22 cellular contexts compared by ENCODE assay signal in the genomic region with DNA sequence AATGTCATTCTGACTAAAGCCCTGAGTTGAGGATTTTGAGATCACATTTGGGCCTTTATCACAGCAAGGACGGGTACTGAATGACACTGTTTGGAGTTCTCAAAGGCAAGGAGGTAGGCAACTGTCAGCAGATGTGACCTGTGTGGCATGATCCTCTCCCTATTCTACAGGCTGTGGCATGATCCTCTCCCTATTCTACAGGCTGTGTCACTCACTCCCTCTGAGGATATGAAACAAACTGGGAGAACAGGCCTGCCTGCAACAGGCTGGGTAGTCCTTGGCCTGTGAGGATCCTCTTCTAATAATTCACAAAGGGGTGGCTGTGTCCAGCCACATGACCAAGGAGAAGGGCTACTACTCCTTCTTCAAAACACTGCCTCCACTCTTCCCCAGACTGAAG. TPM values are rescaled to one million over a fixed set of nuclear protein-coding genes. Genes with fewer than 3 reads are reported as not detected.
DNase-seq lines count a peak whose midpoint lies in the region; ATAC-seq, FAIRE-seq and TF ChIP-seq lines count a peak whose summit lies in the region.
"Had no signal": no experiment of that assay in that cellular context is flagged by ENCODE, and none has a peak within 500 bp of the region (broad histone marks: within the 10 kb centered on the region; RNA-seq: fewer than 3 reads in every experiment).

No MANE protein-coding gene starts in this region.

- peaks cover 6% of the 10 kb centered on the region for H3K9me3 Mint-ChIP-seq in astrocyte (ENCODE audit: unreplicated experiment)
- H3K9me3 Mint-ChIP-seq: CD4-positive, alpha-beta T cell had no signal

- CTCF ChIA-PET in SK-N-SH (lab: Yijun Ruan, JAX): no interaction called here

- H3K4me3 ChIP-seq in astrocyte (ENCODE audit: insufficient read depth, low read depth, low read length) (no peak overlapping the region), epithelial cell of esophagus (ENCODE audit: low read length) (no peak overlapping the region), SK-N-SH (ENCODE audit: low read depth in 2 of 2, low read length in 1 of 2) (no peak overlapping the region)
- H3K4me3 ChIP-seq: BLaER1 treated with 17β-estradiol and CSF1 and Interleukin-3, amounts not matched to agents 10 nM and 100 nM; GM12878 had no signal

- POLR2A ChIA-PET in SK-N-SH (lab: Yijun Ruan, JAX): no interaction called here

- no peak for TF ChIP-seq CTCF in astrocyte (IDR thresholded peaks at IDR 0.05; ENCODE audit: insufficient read depth, low read depth, low read length)
- no peak for TF ChIP-seq CTCF in epithelial cell of esophagus (IDR thresholded peaks at IDR 0.05; ENCODE audit: insufficient read depth, low read depth, low read length, missing control alignments)
- no peak for TF ChIP-seq CTCF in GM13976 (IDR thresholded peaks at IDR 0.05; ENCODE audit: borderline replicate concordance, control extremely low read depth, extremely low read depth, insufficient read depth, missing control alignments)
- TF ChIP-seq CTCF in SK-N-SH (IDR thresholded peaks at IDR 0.05): no peak

- H3K4me1 ChIP-seq in astrocyte (ENCODE audit: insufficient read depth, low read length) (no peaks in the 10 kb centered on the region), SK-N-SH (ENCODE audit: control insufficient read depth in 1 of 2, insufficient read depth in 2 of 2, low read depth in 1 of 2, low read length in 1 of 2) (no peaks in the 10 kb centered on the region)
- H3K4me1 ChIP-seq: BLaER1 treated with 17β-estradiol and CSF1 and Interleukin-3, amounts not matched to agents 10 nM and 100 nM; Caco-2 had no signal

- no peak overlapping the region for H3K27ac Mint-ChIP-seq in astrocyte (ENCODE audit: unreplicated experiment)
- H3K27ac Mint-ChIP-seq: B cell; CD4-positive, alpha-beta T cell; CD8-positive, alpha-beta T cell had no signal

- no peak overlapping the region for H3K4me3 Mint-ChIP-seq in astrocyte (ENCODE audit: unreplicated experiment)
- H3K4me3 Mint-ChIP-seq: B cell; CD4-positive, alpha-beta T cell; CD8-positive, alpha-beta T cell had no signal

- no peaks in the 10 kb centered on the region for H3K79me2 ChIP-seq in astrocyte (ENCODE audit: insufficient read depth, low read length)
- no peaks in the 10 kb centered on the region for H3K79me2 ChIP-seq in SK-N-SH (ENCODE audit: insufficient read depth)

- DNase-seq in astrocyte (ENCODE audit: low read depth): no peak
- DNase-seq in epithelial cell of esophagus (ENCODE audit: low read depth): peak; percentile 58
- no peak for DNase-seq in GM13976 (ENCODE audit: low spot score)
- no peak for DNase-seq in SK-N-SH
- no peak for DNase-seq in globus pallidus (ENCODE audit: low spot score)
- DNase-seq: 8988T; AML-193; Caco-2; Calu3; CD4-positive, alpha-beta T cell; CD8-positive, alpha-beta T cell; DMS79 treated with DMSO at 0.1 percent for 48 hours; GDM1 had no signal

- H3K4me2 ChIP-seq in astrocyte (ENCODE audit: low read length) (no peak overlapping the region), SK-N-SH (no peak overlapping the region)
- H3K4me2 ChIP-seq: BLaER1 treated with 17β-estradiol and CSF1 and Interleukin-3, amounts not matched to agents 10 nM and 100 nM had no signal

- H3K27me3 ChIP-seq in astrocyte (ENCODE audit: insufficient read depth, low read length) (no peaks in the 10 kb centered on the region), SK-N-SH (ENCODE audit: insufficient read depth) (no peaks in the 10 kb centered on the region; the same call in 1 of the 2 replicates)

- H3K9me3 ChIP-seq in astrocyte (ENCODE audit: insufficient read depth, low read depth, low read length) (no peaks in the 10 kb centered on the region), SK-N-SH (0 out of 2 replicates have a peak, but pooled peaks cover 3% of the 10 kb centered on the region)
- H3K9me3 ChIP-seq: Caco-2 had no signal

- no peaks in the 10 kb centered on the region for H3K36me3 Mint-ChIP-seq in astrocyte (ENCODE audit: low read depth, unreplicated experiment)
- H3K36me3 Mint-ChIP-seq: CD8-positive, alpha-beta T cell had no signal

- TF ChIP-seq EP300 in SK-N-SH (IDR thresholded peaks at IDR 0.05; ENCODE audit: borderline replicate concordance in 1 of 2, low read depth in 1 of 2, low read length in 1 of 2): no peak

- no peaks in the 10 kb centered on the region for H3K9me2 ChIP-seq in SK-N-SH

- in situ Hi-C loops in GM13976 (cut with MboI; ENCODE audit: low sequenced_read_pairs, unreplicated experiment): loop anchor here (5.0 kb wide), 1 partner anchor 121 kb away; no protein-coding TSS in a partner anchor

- no peaks in the 10 kb centered on the region for H3K4me1 Mint-ChIP-seq in astrocyte (ENCODE audit: low read depth, unreplicated experiment)
- H3K4me1 Mint-ChIP-seq: B cell had no signal

- ATAC-seq in esophagus mucosa (peak; percentile 96), HG03432 (IDR thresholded peaks at IDR 0.05; ENCODE audit: unreplicated experiment) (no peak)
- ATAC-seq: CD8-positive, alpha-beta T cell; GM12878 had no signal

- H3K27ac ChIP-seq in astrocyte (ENCODE audit: low read depth, low read length) (no peak overlapping the region), SK-N-SH (ENCODE audit: low read depth in 2 of 2, low read length in 1 of 2) (no peak overlapping the region)
- H3K27ac ChIP-seq: BLaER1 treated with 17β-estradiol and CSF1 and Interleukin-3, amounts not matched to agents 10 nM and 100 nM; C4-2B had no signal

- H3F3A ChIP-seq in SK-N-SH (replicated peaks; ENCODE audit: insufficient read depth): no peaks in the 10 kb centered on the region

- no peaks in the 10 kb centered on the region for H3K27me3 Mint-ChIP-seq in astrocyte (ENCODE audit: low read depth, unreplicated experiment)
- H3K27me3 Mint-ChIP-seq: B cell had no signal

- no peak overlapping the region for H2AFZ ChIP-seq in astrocyte (ENCODE audit: low read depth, low read length)
- no peak overlapping the region for H2AFZ ChIP-seq in SK-N-SH (ENCODE audit: low read depth)

- no peak for TF ChIP-seq RAD21 in SK-N-SH (IDR thresholded peaks at IDR 0.05; ENCODE audit: low read length)

- FAIRE-seq in astrocyte (lab: Jason Lieb, UNC): peak; percentile 60
- FAIRE-seq: A204.1, D721Med, GM12878, GM12892 had no signal

- H4K20me1 ChIP-seq in astrocyte (ENCODE audit: insufficient read depth, low read length) (no peaks in the 10 kb centered on the region), SK-N-SH (ENCODE audit: insufficient read depth) (no peaks in the 10 kb centered on the region)
- H4K20me1 ChIP-seq: BLaER1 treated with 17β-estradiol and CSF1 and Interleukin-3, amounts not matched to agents 10 nM and 100 nM had no signal

- H3K9ac ChIP-seq in astrocyte (ENCODE audit: low read length) (no peak overlapping the region), SK-N-SH (no peak overlapping the region)
- H3K9ac ChIP-seq: BLaER1 treated with 17β-estradiol and CSF1 and Interleukin-3, amounts not matched to agents 10 nM and 100 nM had no signal

- H3K36me3 ChIP-seq in astrocyte (ENCODE audit: insufficient read depth, low read length): no peaks in the 10 kb centered on the region
- H3K36me3 ChIP-seq in SK-N-SH (replicated peaks in 1 of 2; ENCODE audit: control insufficient read depth in 1 of 2, insufficient read depth in 2 of 2, low read length in 1 of 2): no peaks in the 10 kb centered on the region
- H3K36me3 ChIP-seq: BLaER1 treated with 17β-estradiol and CSF1 and Interleukin-3, amounts not matched to agents 10 nM and 100 nM had no signal

- WGBS in SK-N-SH (ENCODE audit: low lambda C conversion rate): 23% methylated on average over 1 of the region's 1 CpG

TF ChIP-seq in SK-N-SH, 30 proteins besides CTCF, POLR2A, EP300 and RAD21 (continues in another document):
- TF ChIP-seq TEAD4 (IDR thresholded peaks at IDR 0.05; ENCODE audit: borderline replicate concordance, insufficient read depth) (no peak), POLR2AphosphoS5 (IDR thresholded peaks at IDR 0.05; ENCODE audit: low read depth, low read length) (no peak), YY1 (IDR thresholded peaks at IDR 0.05; ENCODE audit: low read depth) (no peak), TAF1 (IDR thresholded peaks at IDR 0.05; ENCODE audit: borderline replicate concordance, low read depth, low read length) (no peak), ELF1 (IDR thresholded peaks at IDR 0.05) (no peak), NRF1 (IDR thresholded peaks at IDR 0.05; ENCODE audit: low read depth, low read length) (no peak), FOSL2 (IDR thresholded peaks at IDR 0.05; ENCODE audit: borderline replicate concordance, low read depth) (no peak)
- TF ChIP-seq, protein P1, sequence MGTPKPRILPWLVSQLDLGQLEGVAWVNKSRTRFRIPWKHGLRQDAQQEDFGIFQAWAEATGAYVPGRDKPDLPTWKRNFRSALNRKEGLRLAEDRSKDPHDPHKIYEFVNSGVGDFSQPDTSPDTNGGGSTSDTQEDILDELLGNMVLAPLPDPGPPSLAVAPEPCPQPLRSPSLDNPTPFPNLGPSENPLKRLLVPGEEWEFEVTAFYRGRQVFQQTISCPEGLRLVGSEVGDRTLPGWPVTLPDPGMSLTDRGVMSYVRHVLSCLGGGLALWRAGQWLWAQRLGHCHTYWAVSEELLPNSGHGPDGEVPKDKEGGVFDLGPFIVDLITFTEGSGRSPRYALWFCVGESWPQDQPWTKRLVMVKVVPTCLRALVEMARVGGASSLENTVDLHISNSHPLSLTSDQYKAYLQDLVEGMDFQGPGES (IDR thresholded peaks at IDR 0.05; ENCODE audit: low read depth, low read length): no peak

RNA-seq across cellular contexts. Expression of a gene that starts 14.9 kb away (rescaled TPM):
- 1.0 and 2.3 TPM in 2 replicates for total RNA-seq in astrocyte
- 2.0 TPM for total RNA-seq in esophagus mucosa
- polyA plus RNA-seq in SK-N-SH (2012; rRNA removed): 0.84 and 1.2 TPM in 2 replicates
- 1.0 and 1.2 TPM in 2 replicates for polyA plus RNA-seq in SK-N-SH (2012; cell fraction: cytosol; rRNA removed)
- polyA plus RNA-seq in SK-N-SH (2012; cell fraction: nucleus; rRNA removed): 1.4 and 2.2 TPM in 2 replicates

RNA-seq across cellular contexts. Expression of a gene that starts 50.9 kb away (rescaled TPM):
- total RNA-seq in astrocyte (31.2 and 34.2 TPM in 2 replicates), esophagus mucosa (21.3 TPM)
- 15.3 and 16.6 TPM in 2 replicates for polyA plus RNA-seq in SK-N-SH (2012; rRNA removed)
- 19.6 and 29.5 TPM in 2 replicates for polyA plus RNA-seq in SK-N-SH (2012; cell fraction: cytosol; rRNA removed)
- 3.9 and 11.4 TPM in 2 replicates for polyA plus RNA-seq in SK-N-SH (2012; cell fraction: nucleus; rRNA removed)
